In the genomic region with DNA sequence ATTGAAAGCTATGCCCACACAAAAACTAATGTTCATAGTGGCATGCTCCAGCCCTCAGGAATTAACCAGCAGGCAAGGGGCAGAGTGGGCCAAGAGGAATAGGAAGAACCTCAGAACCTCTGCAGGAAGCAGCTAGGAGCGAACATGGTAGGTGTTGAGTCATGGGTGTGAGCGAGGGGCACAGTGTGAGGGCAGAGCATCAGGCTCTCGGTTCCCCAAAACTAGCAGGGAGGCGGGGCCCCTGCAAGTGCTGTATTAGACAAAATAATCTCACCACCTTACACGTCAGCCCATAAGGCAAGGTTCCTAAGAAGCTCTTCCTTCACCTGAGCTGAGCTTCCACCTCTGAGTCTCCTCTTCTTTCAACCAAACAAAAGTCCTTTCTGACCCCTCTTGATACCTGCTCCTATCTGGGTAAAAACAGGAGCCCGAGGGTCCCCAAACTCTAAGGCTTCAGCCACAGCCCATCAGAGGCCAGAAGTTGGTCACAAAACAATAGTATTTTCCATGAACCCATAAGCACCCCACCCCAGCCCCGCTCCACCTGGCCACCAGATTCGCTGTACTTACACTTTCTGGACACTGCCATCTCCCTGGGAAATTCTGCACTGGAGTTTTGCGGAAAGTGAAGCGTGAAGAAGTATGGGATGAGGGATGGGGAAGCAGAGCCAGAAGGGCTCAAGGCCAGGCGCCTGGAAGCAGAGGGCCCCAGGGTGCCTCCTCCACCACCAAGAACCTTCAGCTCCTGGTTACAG, we compare ENCODE assay signal across 12 cellular contexts. TPM values are rescaled to one million over a fixed set of nuclear protein-coding genes. Genes with fewer than 3 reads are reported as not detected.
A peak's percentile ranks its signal among the peaks of the same experiment; 100 is the strongest.
DNase-seq lines count a peak whose midpoint lies in the region; ATAC-seq, FAIRE-seq and TF ChIP-seq lines count a peak whose summit lies in the region.
"Had no signal": no experiment of that assay in that cellular context is flagged by ENCODE, and none has a peak within 500 bp of the region (broad histone marks: within the 10 kb centered on the region; RNA-seq: fewer than 3 reads in every experiment).

No MANE protein-coding gene starts in this region.

- peak overlapping the region in 2 of 6 donors; percentile 9 to 74 for H3K27ac Mint-ChIP-seq in naive B cell
- H3K27ac Mint-ChIP-seq: activated CD8-positive, alpha-beta T cell treated with anti-CD3 and anti-CD28 coated beads, Interleukin-2, amount 10 ng/mL, durations not matched to agents 7 days and 5 days had no signal

- peaks cover 0 to 24% (median 3%) of the 10 kb centered on the region in 9 donors for H3K4me1 ChIP-seq in heart right ventricle
- no peaks in the 10 kb centered on the region for H3K4me1 ChIP-seq in small intestine (ENCODE audit: control insufficient read depth in 2 of 2, insufficient read depth in 1 of 2, low read depth in 1 of 2, low read length in 1 of 2)

- H3K4me3 Mint-ChIP-seq in naive B cell: peak overlapping the region in 1 of 8 donors; percentile 29
- H3K4me3 Mint-ChIP-seq: activated CD8-positive, alpha-beta T cell treated with anti-CD3 and anti-CD28 coated beads, Interleukin-2, amount 10 ng/mL, durations not matched to agents 7 days and 5 days had no signal

- H3K4me3 ChIP-seq in heart right ventricle: no peak overlapping the region
- H3K4me3 ChIP-seq in small intestine (ENCODE audit: low read depth in 1 of 2, low read length in 2 of 2): no peak overlapping the region

- H3K27me3 Mint-ChIP-seq in naive B cell: peaks cover 16 to 45% (median 44%) of the 10 kb centered on the region in 3 donors

- peaks cover 14 to 22% (median 16%) of the 10 kb centered on the region in 3 donors for H3K4me1 Mint-ChIP-seq in naive B cell

- peaks cover 0 to 2% (median 0%) of the 10 kb centered on the region in 7 donors for H3K9me3 Mint-ChIP-seq in naive B cell

- 93 to 97% methylated on average over 11 of the region's 11 CpGs for WGBS in heart right ventricle, 2 donors
- WGBS in small intestine, 3 donors: 78 to 81% (median 80%) methylated on average over 11 of the region's 11 CpGs

- H3K36me3 ChIP-seq in heart right ventricle: no peaks in the 10 kb centered on the region
- no peaks in the 10 kb centered on the region for H3K36me3 ChIP-seq in small intestine (ENCODE audit: control insufficient read depth in 2 of 2, insufficient read depth in 2 of 2, low read length in 2 of 2)

- ATAC-seq in GM18868 (IDR thresholded peaks at IDR 0.05; ENCODE audit: unreplicated experiment): peak; percentile 95
- ATAC-seq in GM21717 (IDR thresholded peaks at IDR 0.05; ENCODE audit: unreplicated experiment): peak; percentile 85
- ATAC-seq in HG03460 (IDR thresholded peaks at IDR 0.05; ENCODE audit: unreplicated experiment): peak; percentile 69
- peak; percentile 94 to 95 for ATAC-seq in naive B cell (ENCODE audit: low read depth in 2 of 2)
- no peak for ATAC-seq in heart right ventricle
- ATAC-seq: activated CD8-positive, alpha-beta T cell treated with anti-CD3 and anti-CD28 coated beads, Interleukin-2, amount 10 ng/mL, durations not matched to agents 7 days and 5 days had no signal

- no peak for TF ChIP-seq CTCF in heart right ventricle (IDR thresholded peaks at IDR 0.05)

- H3K36me3 Mint-ChIP-seq in naive B cell: no peaks in the 10 kb centered on the region

- peak overlapping the region in 1 of 10 donors; percentile 36 for H3K27ac ChIP-seq in heart right ventricle
- no peak overlapping the region for H3K27ac ChIP-seq in small intestine (ENCODE audit: low read depth in 1 of 2, low read length in 1 of 2)

- intact Hi-C loops in heart right ventricle (cut with DNase I): loop anchor here in 4 of 10 donors (10.0 kb wide), 1 partner anchor 279 kb away; no protein-coding TSS in a partner anchor

- H3K9me3 ChIP-seq in heart right ventricle (no peaks in the 10 kb centered on the region), small intestine (ENCODE audit: control insufficient read depth, low read depth) (no peaks in the 10 kb centered on the region)

- DNase-seq in naive B cell: peak; percentile 17
- no peak for DNase-seq in stimulated activated CD4-positive, alpha-beta T cell treated with anti-CD3 and anti-CD28 coated beads, Interleukin-4, amount 100 ng/mL, for 24 hours
- DNase-seq in activated gamma-delta T cell treated with Interleukin-2 at 50 U/mL for 16 hours: no peak
- no peak for DNase-seq in heart right ventricle
- no peak for DNase-seq in small intestine
- DNase-seq: activated CD8-positive, alpha-beta T cell treated with anti-CD3 and anti-CD28 coated beads, Interleukin-2, amount 10 ng/mL, durations not matched to agents 7 days and 5 days; erythroblast; NCI-H1092 treated with DMSO at 0.1 percent for 48 hours had no signal

- peaks cover 0 to 20% (median 2%) of the 10 kb centered on the region in 7 donors for H3K27me3 ChIP-seq in heart right ventricle
- peaks cover 0 to 2% of the 10 kb centered on the region in 2 donors for H3K27me3 ChIP-seq in small intestine (ENCODE audit: control insufficient read depth in 2 of 2, insufficient read depth in 2 of 2, low read length in 2 of 2)

- FAIRE-seq in small intestine (lab: Jason Lieb, UNC): no peak

RNA-seq across cellular contexts. Expression of a gene that starts 5.3 kb away (rescaled TPM):
- not detected for polyA plus RNA-seq in naive B cell (ENCODE audit: low read depth in 6 of 6)
- under 1 TPM in 1 of 10 donors, not detected in 9; 0.21 TPM for total RNA-seq in heart right ventricle
- polyA plus RNA-seq in heart right ventricle: not detected
- polyA plus RNA-seq in small intestine: under 1 TPM in 2 of 3 donors, not detected in 1; 0.22 to 0.25 TPM
- polyA plus RNA-seq: aorta had no signal

Comparison
In these comparisons a context has a peak if more than half of its experiments do, and no peak if none do; other contexts are left out.
1. ATAC-seq: peak in GM18868 (single experiment), GM21717 (single experiment), HG03460 (single experiment) and naive B cell (2 of 2); none in heart right ventricle (0 of 8).